ENCODE assay signal across 22 cellular contexts in genomic region chrX:150227873-150228272, GRCh38.
DNase-seq lines count a peak whose midpoint lies in the region; FAIRE-seq and TF ChIP-seq lines count a peak whose summit lies in the region.
"Had no signal": no experiment of that assay in that cellular context is flagged by ENCODE, and none has a peak within 500 bp of the region (broad histone marks: within the 10 kb centered on the region; RNA-seq: fewer than 3 reads in every experiment).

No MANE protein-coding gene starts in this region.

- no peak for TF ChIP-seq CTCF in right atrium auricular region (IDR thresholded peaks at IDR 0.05)

- no peak for FAIRE-seq in urothelium cell line (lab: Jason Lieb, UNC)
- FAIRE-seq: GM19239, H1 had no signal

- H3K4me1 ChIP-seq in BLaER1 (peaks cover 68% of the 10 kb centered on the region), right atrium auricular region (no peaks in the 10 kb centered on the region)
- H3K4me1 ChIP-seq: SJSA1 had no signal

- no peaks in the 10 kb centered on the region for H3K36me3 ChIP-seq in BLaER1
- no peaks in the 10 kb centered on the region for H3K36me3 ChIP-seq in right atrium auricular region
- H3K36me3 ChIP-seq: SJSA1 had no signal

- H3K4me3 ChIP-seq in BLaER1 (no peak overlapping the region), right atrium auricular region (no peak overlapping the region)
- H3K4me3 ChIP-seq: SJSA1 had no signal

- DNase-seq in DMS 273 (lab: John Stamatoyannopoulos, UW; ENCODE audit: unreplicated experiment): peak; percentile 66
- DNase-seq in DMS 273 treated with DMSO at 0.1 percent for 48 hours (lab: John Stamatoyannopoulos, UW): no peak
- peak; percentile 70 for DNase-seq in NCI-H446 treated with DMSO at 0.1 percent for 48 hours (lab: John Stamatoyannopoulos, UW)
- DNase-seq in mesenteric fat pad (ENCODE audit: low spot score): peak; percentile 53
- no peak for DNase-seq in G401 (ENCODE audit: low spot score)
- DNase-seq in urothelium cell line (ENCODE audit: low spot score): no peak
- no peak for DNase-seq in right atrium auricular region (ENCODE audit: low spot score)
- DNase-seq: ACHN, C1 segment of cervical spinal cord, Calu3, DMS53, EL, NCI-H187, NCI-H226, NCI-H524 treated with DMSO at 0.1 percent for 48 hours, NCI-H82, OCI-M1 had no signal

- H3K9me3 ChIP-seq in BLaER1 (no peaks in the 10 kb centered on the region), right atrium auricular region (no peaks in the 10 kb centered on the region)
- H3K9me3 ChIP-seq: SJSA1 had no signal

- no peaks in the 10 kb centered on the region for H4K20me1 ChIP-seq in BLaER1

- H3K27me3 ChIP-seq in BLaER1 (no peaks in the 10 kb centered on the region), right atrium auricular region (no peaks in the 10 kb centered on the region)
- H3K27me3 ChIP-seq: SJSA1 had no signal

- H3K4me2 ChIP-seq in BLaER1: peak overlapping the region; percentile 70

- peak overlapping the region; percentile 42; the same call in 1 of the 2 replicates for H3K9ac ChIP-seq in BLaER1

- in situ Hi-C loops in G401 (cut with HindIII; ENCODE audit: low sequenced_read_pairs): no loop called here

- H3K27ac ChIP-seq in BLaER1: peak overlapping the region; percentile 76
- no peak overlapping the region for H3K27ac ChIP-seq in right atrium auricular region
- H3K27ac ChIP-seq: 22Rv1, SJSA1 had no signal

Comparison
In these comparisons a context has a peak if more than half of its experiments do, and no peak if none do; other contexts are left out.
1. DNase-seq: peak in DMS 273 (single experiment), NCI-H446 treated with DMSO at 0.1 percent for 48 hours (single experiment) and mesenteric fat pad (single experiment); none in DMS 273 treated with DMSO at 0.1 percent for 48 hours (single experiment), G401 (single experiment), urothelium cell line (single experiment) and right atrium auricular region (single experiment).